In the genomic region with DNA sequence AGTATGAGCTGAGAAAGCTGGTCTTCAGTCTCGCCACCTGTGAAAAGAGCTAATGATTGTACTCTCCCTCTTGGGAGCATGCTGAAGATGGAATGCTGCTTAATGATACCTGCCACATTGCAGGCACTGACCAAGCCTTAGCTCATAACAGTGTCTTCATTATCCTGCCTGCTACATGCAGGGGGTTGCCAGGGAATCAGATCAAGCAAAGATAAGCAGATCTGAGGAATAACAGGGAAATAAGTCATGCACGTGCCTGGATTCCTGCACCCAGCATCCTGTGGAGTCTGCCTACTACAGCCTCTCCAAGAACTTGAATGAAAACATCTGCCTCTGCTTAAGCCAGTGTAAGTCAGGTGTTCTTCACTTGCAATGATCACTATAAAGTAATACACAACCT, we compare ENCODE assay signal across 27 cellular contexts.
"Had no signal": no experiment of that assay in that cellular context is flagged by ENCODE, and none has a peak within 500 bp of the region (broad histone marks: within the 10 kb centered on the region; RNA-seq: fewer than 3 reads in every experiment).

No MANE protein-coding gene starts in this region.

- H3K4me3 Mint-ChIP-seq: activated CD4-positive, alpha-beta memory T cell treated with anti-CD3 and anti-CD28 coated beads for 36 hours; activated CD4-positive, alpha-beta T cell treated with anti-CD3 and anti-CD28 coated beads for 36 hours; activated CD4-positive, alpha-beta T cell treated with anti-CD3 and anti-CD28 coated beads, Interleukin-2, amount 10 ng/mL, durations not matched to agents 24 days and 14 days; activated CD8-positive, alpha-beta memory T cell treated with anti-CD3 and anti-CD28 coated beads, Interleukin-2, amount 10 ng/mL, durations not matched to agents 7 days and 5 days; activated CD8-positive, alpha-beta T cell treated with anti-CD3 and anti-CD28 coated beads, Interleukin-2, amount 10 ng/mL, durations not matched to agents 7 days and 5 days; activated naive CD4-positive, alpha-beta T cell treated with anti-CD3 and anti-CD28 coated beads for 36 hours; activated naive CD4-positive, alpha-beta T cell treated with anti-CD3 and anti-CD28 coated beads, Interleukin-2, amount 50 U/mL, for 24 hours; activated naive CD8-positive, alpha-beta T cell treated with anti-CD3 and anti-CD28 coated beads for 36 hours; activated naive CD8-positive, alpha-beta T cell treated with anti-CD3 and anti-CD28 coated beads, Interleukin-2, amount 50 U/mL, for 24 hours; activated T-helper 1 cell treated with anti-CD3 and anti-CD28 coated beads, Interleukin-12 subunit alpha, Interleukin-12 subunit beta, Interleukin-2, Interleukin-4 antibody, amounts not matched to agents 30 ng/mL and 10 ng/mL and 1 ng/mL, durations not matched to agents 14 hours and 24 hours and 36 hours had no signal

- H3K27me3 ChIP-seq: adrenal gland, body of pancreas had no signal

- H3K36me3 ChIP-seq: adrenal gland had no signal

- H3K27me3 Mint-ChIP-seq: activated CD4-positive, alpha-beta memory T cell treated with anti-CD3 and anti-CD28 coated beads for 36 hours; activated CD4-positive, alpha-beta T cell treated with anti-CD3 and anti-CD28 coated beads for 36 hours; activated CD8-positive, alpha-beta memory T cell treated with anti-CD3 and anti-CD28 coated beads, Interleukin-2, amount 10 ng/mL, durations not matched to agents 7 days and 5 days; activated naive CD4-positive, alpha-beta T cell treated with anti-CD3 and anti-CD28 coated beads, Interleukin-2, amount 50 U/mL, for 24 hours; activated naive CD8-positive, alpha-beta T cell treated with anti-CD3 and anti-CD28 coated beads for 36 hours; activated naive CD8-positive, alpha-beta T cell treated with anti-CD3 and anti-CD28 coated beads, Interleukin-2, amount 50 U/mL, for 24 hours had no signal

- H3K4me3 ChIP-seq: adrenal gland, body of pancreas had no signal

- H3K9me3 ChIP-seq: body of pancreas had no signal

- H3K27ac ChIP-seq: adrenal gland, body of pancreas, epithelial cell of prostate had no signal

- H3K27ac Mint-ChIP-seq: activated CD4-positive, alpha-beta memory T cell treated with anti-CD3 and anti-CD28 coated beads for 36 hours; activated CD4-positive, alpha-beta T cell treated with anti-CD3 and anti-CD28 coated beads for 36 hours; activated CD4-positive, alpha-beta T cell treated with anti-CD3 and anti-CD28 coated beads, Interleukin-2, amount 10 ng/mL, durations not matched to agents 24 days and 14 days; activated CD8-positive, alpha-beta memory T cell treated with anti-CD3 and anti-CD28 coated beads, Interleukin-2, amount 10 ng/mL, durations not matched to agents 7 days and 5 days; activated CD8-positive, alpha-beta T cell treated with anti-CD3 and anti-CD28 coated beads, Interleukin-2, amount 10 ng/mL, durations not matched to agents 7 days and 5 days; activated naive CD4-positive, alpha-beta T cell treated with anti-CD3 and anti-CD28 coated beads for 36 hours; activated naive CD4-positive, alpha-beta T cell treated with anti-CD3 and anti-CD28 coated beads, Interleukin-2, amount 50 U/mL, for 24 hours; activated naive CD8-positive, alpha-beta T cell treated with anti-CD3 and anti-CD28 coated beads for 36 hours; activated naive CD8-positive, alpha-beta T cell treated with anti-CD3 and anti-CD28 coated beads, Interleukin-2, amount 50 U/mL, for 24 hours; activated T-helper 1 cell treated with anti-CD3 and anti-CD28 coated beads, Interleukin-12 subunit alpha, Interleukin-12 subunit beta, Interleukin-2, Interleukin-4 antibody, amounts not matched to agents 30 ng/mL and 10 ng/mL and 1 ng/mL, durations not matched to agents 14 hours and 24 hours and 36 hours; activated T-helper 2 cell treated with anti-CD3 and anti-CD28 coated beads, Interferon-gamma antibody, Interleukin-2, Interleukin-4, amounts not matched to agents 10 μg/mL and 5 μg/mL and 100 μg/mL, durations not matched to agents 14 hours and 24 hours and 36 hours had no signal

- DNase-seq: activated CD4-positive, alpha-beta memory T cell treated with anti-CD3 and anti-CD28 coated beads for 36 hours; activated CD4-positive, alpha-beta T cell treated with anti-CD3 and anti-CD28 coated beads for 36 hours; activated CD4-positive, alpha-beta T cell treated with anti-CD3 and anti-CD28 coated beads, Interleukin-2, amount 10 ng/mL, durations not matched to agents 24 days and 14 days; activated CD4-positive, CD25-positive, alpha-beta regulatory T cell; activated CD4-positive, CD25-positive, alpha-beta regulatory T cell treated with anti-CD3 and anti-CD28 coated beads, Interleukin-2, amount 50 U/mL, for 72 hours; activated CD8-positive, alpha-beta memory T cell treated with anti-CD3 and anti-CD28 coated beads, Interleukin-2, amount 10 ng/mL, durations not matched to agents 7 days and 5 days; activated CD8-positive, alpha-beta memory T cell treated with anti-CD3 and anti-CD28 coated beads, Interleukin-2, amount 50 U/mL, for 4 hours; activated CD8-positive, alpha-beta T cell treated with anti-CD3 and anti-CD28 coated beads, Interleukin-2, amount 10 ng/mL, durations not matched to agents 7 days and 5 days; activated effector memory CD4-positive, alpha-beta T cell treated with anti-CD3 and anti-CD28 coated beads, Interleukin-2, amount 50 U/mL, for 16 hours; activated naive CD4-positive, alpha-beta T cell treated with anti-CD3 and anti-CD28 coated beads for 36 hours; activated naive CD8-positive, alpha-beta T cell treated with anti-CD3 and anti-CD28 coated beads for 36 hours; activated naive CD8-positive, alpha-beta T cell treated with anti-CD3 and anti-CD28 coated beads, Interleukin-2, amount 50 U/mL, for 24 hours; activated T-cell treated with anti-CD3 and anti-CD28 coated beads, Interleukin-2, amount 50 U/mL, for 1 hour; activated T-cell treated with anti-CD3 and anti-CD28 coated beads, Interleukin-2, amount 50 U/mL, for 48 hours; adrenal gland; amygdala; aorta; body of pancreas; caudate nucleus; effector CD8-positive, alpha-beta T cell; foreskin fibroblast; head of caudate nucleus; T-helper 2 cell had no signal

- ATAC-seq: activated CD4-positive, alpha-beta T cell treated with anti-CD3 and anti-CD28 coated beads for 36 hours; activated CD8-positive, alpha-beta memory T cell treated with anti-CD3 and anti-CD28 coated beads, Interleukin-2, amount 10 ng/mL, durations not matched to agents 7 days and 5 days; activated CD8-positive, alpha-beta T cell treated with anti-CD3 and anti-CD28 coated beads, Interleukin-2, amount 10 ng/mL, durations not matched to agents 7 days and 5 days; activated naive CD8-positive, alpha-beta T cell treated with anti-CD3 and anti-CD28 coated beads, Interleukin-2, amount 50 U/mL, for 24 hours; body of pancreas had no signal

- H3K4me1 ChIP-seq: adrenal gland, body of pancreas had no signal
